1 cellular context compared by ENCODE assay signal in genomic region chr7:94396606-94397005, GRCh38.
TF ChIP-seq lines count a peak whose summit lies in the region.

No MANE protein-coding gene starts in this region.

TF ChIP-seq in GM23338, 12 proteins besides CTCF, POLR2A, EP300 and RAD21 (continued from another document):
- TF ChIP-seq, protein P1, sequence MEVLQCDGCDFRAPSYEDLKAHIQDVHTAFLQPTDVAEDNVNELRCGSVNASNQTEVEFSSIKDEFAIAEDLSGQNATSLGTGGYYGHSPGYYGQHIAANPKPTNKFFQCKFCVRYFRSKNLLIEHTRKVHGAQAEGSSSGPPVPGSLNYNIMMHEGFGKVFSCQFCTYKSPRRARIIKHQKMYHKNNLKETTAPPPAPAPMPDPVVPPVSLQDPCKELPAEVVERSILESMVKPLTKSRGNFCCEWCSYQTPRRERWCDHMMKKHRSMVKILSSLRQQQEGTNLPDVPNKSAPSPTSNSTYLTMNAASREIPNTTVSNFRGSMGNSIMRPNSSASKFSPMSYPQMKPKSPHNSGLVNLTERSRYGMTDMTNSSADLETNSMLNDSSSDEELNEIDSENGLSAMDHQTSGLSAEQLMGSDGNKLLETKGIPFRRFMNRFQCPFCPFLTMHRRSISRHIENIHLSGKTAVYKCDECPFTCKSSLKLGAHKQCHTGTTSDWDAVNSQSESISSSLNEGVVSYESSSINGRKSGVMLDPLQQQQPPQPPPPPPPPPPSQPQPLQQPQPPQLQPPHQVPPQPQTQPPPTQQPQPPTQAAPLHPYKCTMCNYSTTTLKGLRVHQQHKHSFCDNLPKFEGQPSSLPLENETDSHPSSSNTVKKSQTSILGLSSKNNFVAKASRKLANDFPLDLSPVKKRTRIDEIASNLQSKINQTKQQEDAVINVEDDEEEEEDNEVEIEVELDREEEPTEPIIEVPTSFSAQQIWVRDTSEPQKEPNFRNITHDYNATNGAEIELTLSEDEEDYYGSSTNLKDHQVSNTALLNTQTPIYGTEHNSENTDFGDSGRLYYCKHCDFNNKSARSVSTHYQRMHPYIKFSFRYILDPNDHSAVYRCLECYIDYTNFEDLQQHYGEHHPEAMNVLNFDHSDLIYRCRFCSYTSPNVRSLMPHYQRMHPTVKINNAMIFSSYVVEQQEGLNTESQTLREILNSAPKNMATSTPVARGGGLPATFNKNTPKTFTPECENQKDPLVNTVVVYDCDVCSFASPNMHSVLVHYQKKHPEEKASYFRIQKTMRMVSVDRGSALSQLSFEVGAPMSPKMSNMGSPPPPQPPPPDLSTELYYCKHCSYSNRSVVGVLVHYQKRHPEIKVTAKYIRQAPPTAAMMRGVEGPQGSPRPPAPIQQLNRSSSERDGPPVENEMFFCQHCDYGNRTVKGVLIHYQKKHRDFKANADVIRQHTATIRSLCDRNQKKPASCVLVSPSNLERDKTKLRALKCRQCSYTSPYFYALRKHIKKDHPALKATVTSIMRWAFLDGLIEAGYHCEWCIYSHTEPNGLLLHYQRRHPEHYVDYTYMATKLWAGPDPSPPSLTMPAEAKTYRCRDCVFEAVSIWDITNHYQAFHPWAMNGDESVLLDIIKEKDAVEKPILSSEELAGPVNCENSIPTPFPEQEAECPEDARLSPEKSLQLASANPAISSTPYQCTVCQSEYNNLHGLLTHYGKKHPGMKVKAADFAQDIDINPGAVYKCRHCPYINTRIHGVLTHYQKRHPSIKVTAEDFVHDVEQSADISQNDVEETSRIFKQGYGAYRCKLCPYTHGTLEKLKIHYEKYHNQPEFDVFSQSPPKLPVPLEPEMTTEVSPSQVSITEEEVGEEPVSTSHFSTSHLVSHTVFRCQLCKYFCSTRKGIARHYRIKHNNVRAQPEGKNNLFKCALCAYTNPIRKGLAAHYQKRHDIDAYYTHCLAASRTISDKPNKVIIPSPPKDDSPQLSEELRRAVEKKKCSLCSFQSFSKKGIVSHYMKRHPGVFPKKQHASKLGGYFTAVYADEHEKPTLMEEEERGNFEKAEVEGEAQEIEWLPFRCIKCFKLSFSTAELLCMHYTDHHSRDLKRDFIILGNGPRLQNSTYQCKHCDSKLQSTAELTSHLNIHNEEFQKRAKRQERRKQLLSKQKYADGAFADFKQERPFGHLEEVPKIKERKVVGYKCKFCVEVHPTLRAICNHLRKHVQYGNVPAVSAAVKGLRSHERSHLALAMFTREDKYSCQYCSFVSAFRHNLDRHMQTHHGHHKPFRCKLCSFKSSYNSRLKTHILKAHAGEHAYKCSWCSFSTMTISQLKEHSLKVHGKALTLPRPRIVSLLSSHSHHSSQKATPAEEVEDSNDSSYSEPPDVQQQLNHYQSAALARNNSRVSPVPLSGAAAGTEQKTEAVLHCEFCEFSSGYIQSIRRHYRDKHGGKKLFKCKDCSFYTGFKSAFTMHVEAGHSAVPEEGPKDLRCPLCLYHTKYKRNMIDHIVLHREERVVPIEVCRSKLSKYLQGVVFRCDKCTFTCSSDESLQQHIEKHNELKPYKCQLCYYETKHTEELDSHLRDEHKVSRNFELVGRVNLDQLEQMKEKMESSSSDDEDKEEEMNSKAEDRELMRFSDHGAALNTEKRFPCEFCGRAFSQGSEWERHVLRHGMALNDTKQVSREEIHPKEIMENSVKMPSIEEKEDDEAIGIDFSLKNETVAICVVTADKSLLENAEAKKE (CRISPR knock-in tag; IDR thresholded peaks at IDR 0.05), result no peak
- TF ChIP-seq, protein P2, sequence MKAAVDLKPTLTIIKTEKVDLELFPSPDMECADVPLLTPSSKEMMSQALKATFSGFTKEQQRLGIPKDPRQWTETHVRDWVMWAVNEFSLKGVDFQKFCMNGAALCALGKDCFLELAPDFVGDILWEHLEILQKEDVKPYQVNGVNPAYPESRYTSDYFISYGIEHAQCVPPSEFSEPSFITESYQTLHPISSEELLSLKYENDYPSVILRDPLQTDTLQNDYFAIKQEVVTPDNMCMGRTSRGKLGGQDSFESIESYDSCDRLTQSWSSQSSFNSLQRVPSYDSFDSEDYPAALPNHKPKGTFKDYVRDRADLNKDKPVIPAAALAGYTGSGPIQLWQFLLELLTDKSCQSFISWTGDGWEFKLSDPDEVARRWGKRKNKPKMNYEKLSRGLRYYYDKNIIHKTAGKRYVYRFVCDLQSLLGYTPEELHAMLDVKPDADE (IDR thresholded peaks at IDR 0.05), result no peak
- TF ChIP-seq, protein P3, sequence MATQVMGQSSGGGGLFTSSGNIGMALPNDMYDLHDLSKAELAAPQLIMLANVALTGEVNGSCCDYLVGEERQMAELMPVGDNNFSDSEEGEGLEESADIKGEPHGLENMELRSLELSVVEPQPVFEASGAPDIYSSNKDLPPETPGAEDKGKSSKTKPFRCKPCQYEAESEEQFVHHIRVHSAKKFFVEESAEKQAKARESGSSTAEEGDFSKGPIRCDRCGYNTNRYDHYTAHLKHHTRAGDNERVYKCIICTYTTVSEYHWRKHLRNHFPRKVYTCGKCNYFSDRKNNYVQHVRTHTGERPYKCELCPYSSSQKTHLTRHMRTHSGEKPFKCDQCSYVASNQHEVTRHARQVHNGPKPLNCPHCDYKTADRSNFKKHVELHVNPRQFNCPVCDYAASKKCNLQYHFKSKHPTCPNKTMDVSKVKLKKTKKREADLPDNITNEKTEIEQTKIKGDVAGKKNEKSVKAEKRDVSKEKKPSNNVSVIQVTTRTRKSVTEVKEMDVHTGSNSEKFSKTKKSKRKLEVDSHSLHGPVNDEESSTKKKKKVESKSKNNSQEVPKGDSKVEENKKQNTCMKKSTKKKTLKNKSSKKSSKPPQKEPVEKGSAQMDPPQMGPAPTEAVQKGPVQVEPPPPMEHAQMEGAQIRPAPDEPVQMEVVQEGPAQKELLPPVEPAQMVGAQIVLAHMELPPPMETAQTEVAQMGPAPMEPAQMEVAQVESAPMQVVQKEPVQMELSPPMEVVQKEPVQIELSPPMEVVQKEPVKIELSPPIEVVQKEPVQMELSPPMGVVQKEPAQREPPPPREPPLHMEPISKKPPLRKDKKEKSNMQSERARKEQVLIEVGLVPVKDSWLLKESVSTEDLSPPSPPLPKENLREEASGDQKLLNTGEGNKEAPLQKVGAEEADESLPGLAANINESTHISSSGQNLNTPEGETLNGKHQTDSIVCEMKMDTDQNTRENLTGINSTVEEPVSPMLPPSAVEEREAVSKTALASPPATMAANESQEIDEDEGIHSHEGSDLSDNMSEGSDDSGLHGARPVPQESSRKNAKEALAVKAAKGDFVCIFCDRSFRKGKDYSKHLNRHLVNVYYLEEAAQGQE (IDR thresholded peaks at IDR 0.05; ENCODE audit: unreplicated experiment), result no peak
- no peak for TF ChIP-seq EZH2 (IDR thresholded peaks at IDR 0.05; ENCODE audit: low read depth, unreplicated experiment)
- no peak for TF ChIP-seq POLR2AphosphoS5 (IDR thresholded peaks at IDR 0.05; ENCODE audit: low read depth)
- TF ChIP-seq NANOG (IDR thresholded peaks at IDR 0.05; ENCODE audit: borderline replicate concordance), result no peak
- TF ChIP-seq STAT1 (IDR thresholded peaks at IDR 0.05; ENCODE audit: unreplicated experiment), result no peak
- no peak for TF ChIP-seq ZNF114 (CRISPR knock-in tag; IDR thresholded peaks at IDR 0.05)
- TF ChIP-seq CREB1 (CRISPR knock-in tag; IDR thresholded peaks at IDR 0.05; ENCODE audit: low read depth), result no peak
- TF ChIP-seq EZH2phosphoT487 (IDR thresholded peaks at IDR 0.05; ENCODE audit: unreplicated experiment), result no peak
- TF ChIP-seq ZNF331 (CRISPR knock-in tag; IDR thresholded peaks at IDR 0.05; ENCODE audit: low read depth), result no peak
